ENCODE assay signal across 8 cellular contexts in the genomic region with DNA sequence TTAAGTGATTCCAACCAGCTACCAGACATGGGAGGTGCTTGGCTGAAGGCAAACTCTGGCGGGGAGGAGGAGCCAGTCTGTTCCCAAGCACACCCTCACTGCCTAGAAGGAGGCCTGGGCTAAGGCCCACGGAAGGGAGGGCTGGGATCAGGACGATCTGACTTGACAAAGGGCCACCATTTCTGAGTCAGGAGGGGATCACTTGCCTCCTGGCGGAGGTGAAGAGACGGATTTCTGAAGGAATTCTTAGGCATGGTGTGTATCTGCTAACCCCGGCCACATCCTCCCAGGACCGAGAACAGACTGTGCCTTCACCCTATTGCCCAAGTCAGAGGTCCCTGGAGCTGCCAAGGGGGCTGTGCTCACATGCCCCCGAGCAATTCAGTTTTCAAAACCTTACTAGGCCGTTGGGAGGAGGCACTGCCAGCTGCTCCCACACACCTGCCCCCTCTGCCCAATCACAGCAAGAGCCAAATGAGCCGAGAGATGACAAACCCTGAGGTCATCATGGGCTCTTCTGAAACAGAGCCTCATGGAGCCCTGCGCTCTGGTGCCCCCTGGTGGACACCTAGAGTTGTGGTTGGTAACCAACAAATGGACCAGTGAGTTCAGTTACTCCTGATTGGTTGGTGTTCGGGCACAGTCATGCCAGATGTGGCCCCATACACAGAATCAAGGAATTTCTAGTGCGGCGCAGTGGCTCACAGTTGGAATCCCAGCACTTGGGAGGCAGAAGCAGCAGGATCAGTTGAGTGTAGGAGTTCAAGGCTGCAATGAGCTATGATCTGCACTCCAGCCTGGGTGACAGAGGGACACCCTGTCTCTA. TPM values are rescaled to one million over a fixed set of nuclear protein-coding genes. Genes with fewer than 3 reads are reported as not detected.
DNase-seq lines count a peak whose midpoint lies in the region; ATAC-seq, FAIRE-seq and TF ChIP-seq lines count a peak whose summit lies in the region.

No MANE protein-coding gene starts in this region.

- H2AFZ ChIP-seq in GM12878 (ENCODE audit: control insufficient read depth, low read depth, low read length) = peak overlapping the region; percentile 71

- peak; percentile 91 for TF ChIP-seq RAD21 in GM12878 (IDR thresholded peaks at IDR 0.05; ENCODE audit: insufficient read depth, low read depth, low read length)

- H3K9ac ChIP-seq in GM12878 (ENCODE audit: control insufficient read depth, insufficient read depth, low read length) (no peak overlapping the region), iPS-20b (ENCODE audit: low read depth, low read length) (peak overlapping the region; percentile 79; the same call in 1 of the 2 replicates)

- FAIRE-seq in GM12878 (lab: Jason Lieb, UNC) = peak; percentile 100

- in situ Hi-C loops in SK-MEL-5 (cut with HindIII; ENCODE audit: low pct_unique_long_range_greater_than_20kb, low sequenced_read_pairs) (no loop called here), GM12878 (cut with MboI) (loop anchor here (5.0 kb wide), 1 partner anchor 53 kb away; no protein-coding TSS in a partner anchor)

- ATAC-seq in GM18508 (IDR thresholded peaks at IDR 0.05; ENCODE audit: insufficient read depth, unreplicated experiment) (peak; percentile 80), HG02970 (IDR thresholded peaks at IDR 0.05; ENCODE audit: low FRiP score, unreplicated experiment) (peak; percentile 74), GM12878 (peak; percentile 99)

- H3K79me2 ChIP-seq in GM12878 (ENCODE audit: control insufficient read depth, insufficient read depth, low read length) = no peaks in the 10 kb centered on the region

- no peaks in the 10 kb centered on the region for H4K20me1 ChIP-seq in GM12878 (ENCODE audit: control insufficient read depth, insufficient read depth)

- H3K9me3 ChIP-seq in GM12878 (replicated peaks; ENCODE audit: control insufficient read depth, insufficient read depth, low read length) = no peaks in the 10 kb centered on the region
- H3K9me3 ChIP-seq in iPS-20b (ENCODE audit: insufficient read depth, low read depth, low read length) = no peaks in the 10 kb centered on the region

- POLR2A ChIA-PET in GM12878 (lab: Charles Lee) = interaction anchor here (1.2 to 1.9 kb wide), 3 partner anchors 20 to 56 kb away, joined by 3 to 10 read pairs (median 3); no protein-coding TSS in a partner anchor

- TF ChIP-seq POLR2A in GM12878 (IDR thresholded peaks at IDR 0.05; ENCODE audit: low read depth, low read length) = no peak

- peak; percentile 97 for DNase-seq in SK-MEL-5 (ENCODE audit: low read depth, low spot score)
- DNase-seq in GM12878 (ENCODE audit: low read depth, low spot score) = peak; percentile 66
- peak; percentile 96 for DNase-seq in stimulated activated CD4-positive, alpha-beta T cell treated with anti-CD3 and anti-CD28 coated beads, Interleukin-12 subunit alpha, Interleukin-12 subunit beta, amount 100 ng/mL, for 4 hours
- DNase-seq in DMS153 treated with DMSO at 0.1 percent for 48 hours (lab: John Stamatoyannopoulos, UW; ENCODE audit: unreplicated experiment) = no peak
- DNase-seq in NCI-H1694 (lab: John Stamatoyannopoulos, UW) = no peak

- H3K36me3 ChIP-seq in GM12878 (ENCODE audit: control insufficient read depth in 2 of 2, insufficient read depth in 2 of 2, low read length in 1 of 2) = no peaks in the 10 kb centered on the region
- H3K36me3 ChIP-seq in iPS-20b (ENCODE audit: insufficient read depth, low read depth, low read length) = no peaks in the 10 kb centered on the region

- peaks cover 0 to 2% of the 10 kb centered on the region in 2 experiments; a peak in 2 of 4 replicates for H3K27me3 ChIP-seq in GM12878 (replicated peaks in 1 of 2; ENCODE audit: control insufficient read depth in 2 of 2, insufficient read depth in 2 of 2, low read length in 1 of 2)
- peaks cover 25% of the 10 kb centered on the region; the same call in 1 of the 2 replicates for H3K27me3 ChIP-seq in iPS-20b (ENCODE audit: insufficient read depth, low read length)

- BruUV-seq in GM12878 (replicated peaks; lab: Mats Ljungman, UMichigan) = no TSS peak

- TF ChIP-seq EP300 in GM12878 (IDR thresholded peaks at IDR 0.05; ENCODE audit: borderline replicate concordance in 1 of 2, control insufficient read depth in 1 of 2, low read depth in 2 of 2, low read length in 2 of 2) = no peak

- TF ChIP-seq CTCF in GM12878 (IDR thresholded peaks at IDR 0.05 in 2 of 3, conservative IDR thresholded peaks at IDR 0.05 in 1 of 3; ENCODE audit: control insufficient read depth in 2 of 3, extremely low read depth in 1 of 3, insufficient read depth in 1 of 3, low read depth in 3 of 3, low read length in 3 of 3) = peak; percentile 91 to 98 (median 94); a peak in 5 of 6 replicates

- 42% methylated on average over 14 of the region's 14 CpGs for WGBS in GM12878 (ENCODE audit: insufficient coverage, insufficient replicate concordance, low lambda C conversion rate, missing lambda C conversion rate)

- SMC1A ChIA-PET in GM12878 (lab: Charles Lee; ENCODE audit: uncharacterized antibody, unreplicated experiment) = interaction anchor here (0.7 to 6.5 kb wide), 13 partner anchors 8 to 280 kb away, joined by 3 to 68 read pairs (median 3); no protein-coding TSS in a partner anchor

- no peak overlapping the region for H3K27ac ChIP-seq in GM12878 (ENCODE audit: control insufficient read depth, insufficient read depth)
- peak overlapping the region; percentile 63 for H3K27ac ChIP-seq in iPS-20b (ENCODE audit: low read length)

- no peak overlapping the region for H3K4me3 ChIP-seq in GM12878
- H3K4me3 ChIP-seq in iPS-20b (ENCODE audit: low read length) = peak overlapping the region; percentile 46; the same call in 1 of the 2 replicates

- no peak overlapping the region for H3K4me2 ChIP-seq in GM12878 (ENCODE audit: control insufficient read depth, insufficient read depth)

- H3K4me1 ChIP-seq in GM12878 (ENCODE audit: control insufficient read depth, insufficient read depth, low read length) (peaks cover 8% of the 10 kb centered on the region), iPS-20b (ENCODE audit: insufficient read depth, low read length) (peaks cover 10% of the 10 kb centered on the region)

- CTCF ChIA-PET in GM12878 (lab: Yijun Ruan, JAX) = interaction anchor here (0.6 to 6.7 kb wide), 21 partner anchors 7 to 691 kb away, joined by 3 to 173 read pairs (median 5); no protein-coding TSS in a partner anchor

- intact Hi-C loops in GM12878 (cut with micrococcal nuclease; ENCODE audit: unreplicated experiment) = loop anchor here (1.0 kb wide), 3 partner anchors 20 to 56 kb away; no protein-coding TSS in a partner anchor

- RAD21 ChIA-PET in GM12878 (lab: Charles Lee; ENCODE audit: unreplicated experiment) = interaction anchor here (0.6 to 3.8 kb wide), 10 partner anchors 9 to 158 kb away, joined by 3 to 32 read pairs (median 4); no protein-coding TSS in a partner anchor

TF ChIP-seq in GM12878, 131 proteins besides CTCF, POLR2A, EP300 and RAD21 (continues in another document):
- TF ChIP-seq KLF5 (IDR thresholded peaks at IDR 0.05; ENCODE audit: partially characterized antibody) (no peak), NBN (IDR thresholded peaks at IDR 0.05) (peak; percentile 54), NR2F1 (conservative IDR thresholded peaks at IDR 0.05) (0 out of 2 replicates have a peak, but pooled peaks have one; percentile 25), CBFB (IDR thresholded peaks at IDR 0.05; ENCODE audit: low read depth) (peak; percentile 81), ZNF384 (IDR thresholded peaks at IDR 0.05; ENCODE audit: borderline replicate concordance, low read depth, low read length) (0 out of 2 replicates have a peak, but pooled peaks have one; percentile 17), IKZF1 (conservative IDR thresholded peaks at IDR 0.05) (peak; percentile 14; the same call in 1 of the 2 replicates), BHLHE40 (IDR thresholded peaks at IDR 0.05; ENCODE audit: borderline replicate concordance in 1 of 2, low read depth in 2 of 2, low read length in 1 of 2) (peak; percentile 20 to 42; a peak in 2 of 4 replicates), CREM (IDR thresholded peaks at IDR 0.05; ENCODE audit: low read depth) (peak; percentile 80), MAX (IDR thresholded peaks at IDR 0.05; ENCODE audit: low read depth, low read length) (peak; percentile 47; the same call in 1 of the 2 replicates), ELK1 (IDR thresholded peaks at IDR 0.05; ENCODE audit: low read depth, low read length) (no peak), SP1 (IDR thresholded peaks at IDR 0.05; ENCODE audit: low read depth, low read length) (peak; percentile 9)

RNA-seq across cellular contexts. Expression of gene TNK2, which starts 6.5 kb away (rescaled TPM):
- total RNA-seq in SK-MEL-5 (2014; rRNA removed; shearing (Covaris generic)) = 7.9 and 9.0 TPM in 2 replicates
- polyA plus RNA-seq in SK-MEL-5 (2015; cell fraction: cytosol; rRNA removed) = 24.5 and 34.4 TPM in 2 replicates
- 46.3 and 83.6 TPM in 2 replicates for polyA plus RNA-seq in SK-MEL-5 (2015; cell fraction: nucleus; rRNA removed)
- 30.8 and 36.7 TPM in 2 replicates for total RNA-seq in GM12878 (2013; cell fraction: nucleolus; rRNA removed)
- total RNA-seq in GM12878 (2014; rRNA removed) = 12.9 and 13.9 TPM in 2 replicates
- total RNA-seq in GM12878 (2014; rRNA removed; fragmentation: Illumina TruSeq; extraction: Trizol) = 10.2 and 10.7 TPM in 2 replicates
- 47.8 and 49.3 TPM in 2 replicates for total RNA-seq in GM12878 (2021)
- 5.2 TPM for polyA plus RNA-seq in GM12878 (2011; ENCODE audit: low read depth)
- polyA plus RNA-seq in GM12878 (2011; rRNA removed) = 6.3 and 12.3 TPM in 2 replicates
- 12.7 and 14.8 TPM in 2 replicates for polyA plus RNA-seq in GM12878 (2011; cell fraction: cytosol; rRNA removed)
- polyA plus RNA-seq in GM12878 (2011; cell fraction: nucleus; rRNA removed) = 133 and 156 TPM in 2 replicates
- 23.1 and 27.7 TPM in 2 replicates for polyA plus RNA-seq in GM12878 (2012)
- 3.6 and 10.8 TPM in 2 replicates for polyA plus RNA-seq in GM12878 (2014; fragmentation: Illumina TruSeq; extraction: Trizol)
- under 1 TPM; 0.13 to 0.42 TPM for polyA plus RNA-seq in GM12878 (2014; fragmentation: Nextera tagmentation; extraction: Ambion mirVana)
- 35.8 and 48.5 TPM in 2 replicates for polyA plus RNA-seq in GM12878 (2014; rRNA removed)
- polyA plus RNA-seq in GM12878 (2016; fragmentation: Nextera tagmentation; extraction: Ambion mirVana) = 1 to 10 TPM; 2.9 to 3.9 TPM
- 13.1 and 29.2 TPM in 2 replicates for polyA minus RNA-seq in GM12878 (2011; rRNA and poly(A)+ RNA removed)
- polyA minus RNA-seq in GM12878 (2011; cell fraction: cytosol; rRNA and poly(A)+ RNA removed) = 13.3 and 17.2 TPM in 2 replicates
- polyA minus RNA-seq in GM12878 (2011; cell fraction: nucleus; rRNA and poly(A)+ RNA removed) = 20.7 and 34.6 TPM in 2 replicates

Comparison
In these comparisons a context has a peak if more than half of its experiments do, and no peak if none do; other contexts are left out.
1. DNase-seq: peak in SK-MEL-5 (single experiment), GM12878 (single experiment) and stimulated activated CD4-positive, alpha-beta T cell treated with anti-CD3 and anti-CD28 coated beads, Interleukin-12 subunit alpha, Interleukin-12 subunit beta, amount 100 ng/mL, for 4 hours (single experiment); none in DMS153 treated with DMSO at 0.1 percent for 48 hours (single experiment) and NCI-H1694 (single experiment).
2. Peak in every context shown above with its lines, with median percentiles within 50 percentile points of each other: ATAC-seq.